Comparison of ENCODE assay signal across 1 cellular context in genomic region chr2:216849987-216850386, GRCh38.
TF ChIP-seq lines count a peak whose summit lies in the region.

No MANE protein-coding gene starts in this region.

TF ChIP-seq in HepG2, 621 proteins besides CTCF, POLR2A, EP300 and RAD21 (continued from another document):
- no peak for TF ChIP-seq ZNF280B (CRISPR knock-in tag; IDR thresholded peaks at IDR 0.05; ENCODE audit: borderline replicate concordance)
- no peak for TF ChIP-seq ZNF75D (CRISPR knock-in tag; IDR thresholded peaks at IDR 0.05; ENCODE audit: borderline replicate concordance)
- no peak for TF ChIP-seq NFYB (CRISPR knock-in tag; IDR thresholded peaks at IDR 0.05)
- no peak for TF ChIP-seq MTA3 (CRISPR knock-in tag; IDR thresholded peaks at IDR 0.05)
- no peak for TF ChIP-seq ZFYVE20 (CRISPR knock-in tag; IDR thresholded peaks at IDR 0.05; ENCODE audit: borderline replicate concordance, low read depth)
- TF ChIP-seq ZBTB46 (CRISPR knock-in tag; IDR thresholded peaks at IDR 0.05; ENCODE audit: borderline replicate concordance) = no peak
- TF ChIP-seq ZNF597 (CRISPR knock-in tag; IDR thresholded peaks at IDR 0.05) = no peak
- no peak for TF ChIP-seq KLF15 (CRISPR knock-in tag; IDR thresholded peaks at IDR 0.05; ENCODE audit: borderline replicate concordance)
- TF ChIP-seq HMGXB3 (CRISPR knock-in tag; IDR thresholded peaks at IDR 0.05; ENCODE audit: borderline replicate concordance) = no peak
